Comparison of ENCODE assay signal across 26 cellular contexts in genomic region chr19:47626238-47626637, GRCh38. TPM values are rescaled to one million over a fixed set of nuclear protein-coding genes. Genes with fewer than 3 reads are reported as not detected.
DNase-seq lines count a peak whose midpoint lies in the region; ATAC-seq and TF ChIP-seq lines count a peak whose summit lies in the region.
"Had no signal": no experiment of that assay in that cellular context is flagged by ENCODE, and none has a peak within 500 bp of the region (broad histone marks: within the 10 kb centered on the region; RNA-seq: fewer than 3 reads in every experiment).

No MANE protein-coding gene starts in this region.

- H3K4me1 ChIP-seq in uterus = peaks cover 5 to 17% of the 10 kb centered on the region in 2 donors

- H3K27ac Mint-ChIP-seq in neural crest cell (ENCODE audit: unreplicated experiment) = peak overlapping the region; percentile 4
- H3K27ac Mint-ChIP-seq: activated CD8-positive, alpha-beta T cell treated with anti-CD3 and anti-CD28 coated beads, Interleukin-2, amount 10 ng/mL, durations not matched to agents 7 days and 5 days; activated naive CD4-positive, alpha-beta T cell treated with anti-CD3 and anti-CD28 coated beads, Interleukin-2, amount 10 ng/mL, durations not matched to agents 7 days and 5 days had no signal

- peak; percentile 57 for ATAC-seq in Right ventricle myocardium superior (ENCODE audit: poor library complexity)
- ATAC-seq: activated CD8-positive, alpha-beta T cell treated with anti-CD3 and anti-CD28 coated beads, Interleukin-2, amount 10 ng/mL, durations not matched to agents 7 days and 5 days; left colon; mucosa of descending colon had no signal

- H3K9me3 ChIP-seq in uterus = no peaks in the 10 kb centered on the region
- H3K9me3 ChIP-seq: mucosa of descending colon, neutrophil, SK-N-SH, testis had no signal

- no peaks in the 10 kb centered on the region for H3K27me3 Mint-ChIP-seq in neural crest cell (ENCODE audit: low read depth)
- H3K27me3 Mint-ChIP-seq: activated naive CD4-positive, alpha-beta T cell treated with anti-CD3 and anti-CD28 coated beads, Interleukin-2, amount 10 ng/mL, durations not matched to agents 7 days and 5 days had no signal

- intact Hi-C loops in Right ventricle myocardium superior (cut with DNase I) (no loop called here), uterus (cut with DNase I; ENCODE audit: low total_unique reads) (no loop called here)

- no peak overlapping the region for H3K4me3 Mint-ChIP-seq in neural crest cell
- H3K4me3 Mint-ChIP-seq: activated CD8-positive, alpha-beta T cell treated with anti-CD3 and anti-CD28 coated beads, Interleukin-2, amount 10 ng/mL, durations not matched to agents 7 days and 5 days; activated naive CD4-positive, alpha-beta T cell treated with anti-CD3 and anti-CD28 coated beads, Interleukin-2, amount 10 ng/mL, durations not matched to agents 7 days and 5 days; CD8-positive, alpha-beta memory T cell had no signal

- H3K27ac ChIP-seq in angular gyrus (ENCODE audit: low read depth, low read length) = peak overlapping the region; percentile 7
- peak overlapping the region; percentile 8 to 70 for H3K27ac ChIP-seq in uterus
- H3K27ac ChIP-seq: neutrophil had no signal

- TF ChIP-seq CTCF in neural crest cell (conservative IDR thresholded peaks at IDR 0.05) (no peak), uterus (IDR thresholded peaks at IDR 0.05) (no peak), GM13976 (IDR thresholded peaks at IDR 0.05; ENCODE audit: borderline replicate concordance, control extremely low read depth, extremely low read depth, insufficient read depth, missing control alignments) (no peak)

- H3K36me3 Mint-ChIP-seq in neural crest cell (ENCODE audit: low read depth) = peaks cover 7% of the 10 kb centered on the region
- H3K36me3 Mint-ChIP-seq: activated naive CD4-positive, alpha-beta T cell treated with anti-CD3 and anti-CD28 coated beads, Interleukin-2, amount 10 ng/mL, durations not matched to agents 7 days and 5 days had no signal

- no peaks in the 10 kb centered on the region for H3K27me3 ChIP-seq in uterus
- H3K27me3 ChIP-seq: neutrophil, testis had no signal

- TF ChIP-seq POLR2A in uterus (IDR thresholded peaks at IDR 0.05) = no peak

- DNase-seq in Right ventricle myocardium superior (no peak), neural crest cell (ENCODE audit: low read depth, low spot score) (no peak), uterus (no peak), GM13976 (ENCODE audit: low spot score) (no peak), GM03348 (ENCODE audit: low spot score) (no peak), DMS79 (lab: John Stamatoyannopoulos, UW) (no peak)
- DNase-seq: activated CD4-positive, CD25-positive, alpha-beta regulatory T cell; activated CD8-positive, alpha-beta T cell treated with anti-CD3 and anti-CD28 coated beads, Interleukin-2, amount 10 ng/mL, durations not matched to agents 7 days and 5 days; activated naive CD4-positive, alpha-beta T cell treated with anti-CD3 and anti-CD28 coated beads, Interleukin-2, amount 10 ng/mL, durations not matched to agents 7 days and 5 days; activated T-cell treated with anti-CD3 and anti-CD28 coated beads, Interleukin-2, amount 50 U/mL, for 1 hour; aorta; CD8-positive, alpha-beta memory T cell; DMS79 treated with DMSO at 0.1 percent for 48 hours; erythroblast; H7; Kasumi-1; left colon; mucosa of descending colon; NCI-H1092; NCI-H2081; SK-N-SH; T-helper 9 cell; testis had no signal

- peaks cover 16% of the 10 kb centered on the region for H3K4me1 Mint-ChIP-seq in neural crest cell

- H3K36me3 ChIP-seq in uterus = no peaks in the 10 kb centered on the region

- H3K9me3 Mint-ChIP-seq in neural crest cell = no peaks in the 10 kb centered on the region
- H3K9me3 Mint-ChIP-seq: activated naive CD4-positive, alpha-beta T cell treated with anti-CD3 and anti-CD28 coated beads, Interleukin-2, amount 10 ng/mL, durations not matched to agents 7 days and 5 days; CD8-positive, alpha-beta memory T cell had no signal

- no peak overlapping the region for H3K4me3 ChIP-seq in uterus
- H3K4me3 ChIP-seq: mucosa of descending colon, testis had no signal

- in situ Hi-C loops in GM13976 (cut with MboI; ENCODE audit: low sequenced_read_pairs, unreplicated experiment) = no loop called here

RNA-seq across cellular contexts. Expression of gene BICRA, which starts 17.3 kb away (rescaled TPM):
- total RNA-seq in Right ventricle myocardium superior = 7.2 TPM
- 28.5 and 28.9 TPM in 2 replicates for total RNA-seq in neural crest cell
- total RNA-seq in uterus = 10 to 100 TPM in 3 of 4 donors, 1 to 10 TPM in 1; 2.0 to 28.1 (median 20.5) TPM

RNA-seq across cellular contexts. Expression of gene ZNF541, which starts 53.3 kb away (rescaled TPM):
- total RNA-seq in Right ventricle myocardium superior (0.35 TPM), neural crest cell (not detected in 2 replicates), uterus (1 to 10 TPM in 1 of 4 donors, under 1 TPM in 1, not detected in 2; 0.90 to 1.2 TPM)
- total RNA-seq: H7, NCI-H460 had no signal
